In the genomic region with DNA sequence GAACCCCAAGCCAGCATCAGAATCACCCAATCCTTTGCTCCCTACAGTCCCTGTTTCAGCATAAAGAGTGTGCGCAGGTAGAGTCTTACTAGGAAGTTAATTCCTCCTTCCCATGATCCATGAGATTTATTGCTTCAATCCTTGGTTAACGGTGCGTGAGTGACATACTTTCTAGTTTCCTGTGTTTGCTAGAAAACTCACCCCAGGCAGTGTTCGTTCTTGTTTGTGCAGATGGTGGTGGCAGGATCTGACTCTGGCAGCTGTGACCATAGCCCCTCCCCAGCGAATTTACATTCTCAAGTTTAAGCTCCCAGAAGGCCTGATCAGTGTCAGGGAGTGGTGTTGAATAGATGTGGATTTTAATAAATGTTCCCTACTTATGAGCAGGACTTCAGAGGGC, we compare ENCODE assay signal across 26 cellular contexts.
"Had no signal": no experiment of that assay in that cellular context is flagged by ENCODE, and none has a peak within 500 bp of the region (broad histone marks: within the 10 kb centered on the region; RNA-seq: fewer than 3 reads in every experiment).

No MANE protein-coding gene starts in this region.

- H3K36me3 ChIP-seq: esophagus squamous epithelium, ovary, right lobe of liver, thoracic aorta, tibial nerve, upper lobe of left lung had no signal

- FAIRE-seq: endothelial cell of umbilical vein, small intestine had no signal

- H3K27me3 ChIP-seq: esophagus squamous epithelium, ovary, right lobe of liver, tibial nerve, upper lobe of left lung had no signal

- H3K4me3 ChIP-seq: coronary artery, esophagus squamous epithelium, lung, ovary, psoas muscle, right lobe of liver, thoracic aorta, tibial nerve, upper lobe of left lung had no signal

- ATAC-seq: left lobe of liver; natural killer cell; psoas muscle; right lobe of liver; stimulated activated naive B cell treated with anti-CD40 and anti-IgM and Interleukin-4, amounts not matched to agents 10 μg/mL and 1 μg/mL and 100 μg/mL, for 72 hours had no signal

- DNase-seq: dermis blood vessel endothelial cell; effector memory CD4-positive, alpha-beta T cell; erythroblast; esophagus squamous epithelium; foreskin melanocyte; hypothalamus; immature natural killer cell; islet precursor cell; kidney glomerular epithelial cell; natural killer cell; occipital lobe; ovary; psoas muscle; retina; right lobe of liver; small intestine; stimulated activated CD4-positive, alpha-beta T cell treated with anti-CD3 and anti-CD28 coated beads, Interleukin-15, amount 100 ng/mL, for 24 hours; stimulated activated CD4-positive, alpha-beta T cell treated with anti-CD3 and anti-CD28 coated beads, Interleukin-2, amount 100 ng/mL, for 48 hours; stimulated activated naive B cell treated with anti-CD40 and anti-IgM and Interleukin-4, amounts not matched to agents 10 μg/mL and 1 μg/mL and 100 μg/mL, for 72 hours; upper lobe of left lung had no signal
